17 cellular contexts compared by ENCODE assay signal in the genomic region with DNA sequence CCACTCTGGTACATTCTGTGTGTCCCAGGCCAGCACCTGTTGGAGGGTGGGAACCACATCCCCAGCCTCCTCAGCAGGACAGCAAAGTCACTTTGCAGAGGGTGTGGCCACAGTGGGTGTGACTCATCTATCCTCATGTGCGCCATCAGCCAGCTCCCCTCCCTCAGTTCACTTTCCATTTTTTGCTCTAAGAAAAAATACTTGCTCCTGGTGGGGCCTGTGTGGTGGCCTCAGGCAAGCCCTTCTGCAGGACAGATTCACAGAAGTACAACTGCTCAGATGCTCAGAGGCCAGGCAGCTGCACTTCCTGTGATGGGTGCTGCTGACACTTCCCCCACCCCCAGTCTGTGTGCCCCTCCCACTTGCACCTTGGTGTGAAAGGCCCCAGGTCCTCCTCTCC.
A peak's percentile ranks its signal among the peaks of the same experiment; 100 is the strongest.
DNase-seq lines count a peak whose midpoint lies in the region; ATAC-seq lines count a peak whose summit lies in the region.
"Had no signal": no experiment of that assay in that cellular context is flagged by ENCODE, and none has a peak within 500 bp of the region (broad histone marks: within the 10 kb centered on the region; RNA-seq: fewer than 3 reads in every experiment).

No MANE protein-coding gene starts in this region.

- no peaks in the 10 kb centered on the region for H3K9me3 ChIP-seq in Karpas-422 (ENCODE audit: low read length)
- H3K9me3 ChIP-seq: colonic mucosa, left lung, sigmoid colon had no signal

- H3K4me2 ChIP-seq in Karpas-422 (ENCODE audit: low read depth, low read length, poor library complexity, severe bottlenecking) = no peak overlapping the region
- H3K4me2 ChIP-seq: GM23338, KMS-11 had no signal

- peaks cover 4 to 11% of the 10 kb centered on the region in 2 donors for H3K4me1 Mint-ChIP-seq in natural killer cell treated with Interleukin-12 subunit alpha and Interleukin-12 subunit beta and Interleukin-15 and Interleukin-18, amount 100 ng/mL, for 72 hours (ENCODE audit: low read depth in 2 of 2)

- no peaks in the 10 kb centered on the region for H3K9me3 Mint-ChIP-seq in natural killer cell treated with Interleukin-12 subunit alpha and Interleukin-12 subunit beta and Interleukin-15 and Interleukin-18, amount 100 ng/mL, for 72 hours
- H3K9me3 Mint-ChIP-seq: activated CD4-positive, alpha-beta T cell treated with anti-CD3 and anti-CD28 coated beads, Interleukin-2, amount 10 ng/mL, durations not matched to agents 7 days and 5 days; activated T-helper 1 cell treated with anti-CD3 and anti-CD28 coated beads, Interleukin-12 subunit alpha, Interleukin-12 subunit beta, Interleukin-2, Interleukin-4 antibody, amounts not matched to agents 30 ng/mL and 10 ng/mL and 1 ng/mL, durations not matched to agents 14 hours and 24 hours and 36 hours had no signal

- H3K4me3 Mint-ChIP-seq in natural killer cell treated with Interleukin-12 subunit alpha and Interleukin-12 subunit beta and Interleukin-15 and Interleukin-18, amount 100 ng/mL, for 72 hours = no peak overlapping the region
- H3K4me3 Mint-ChIP-seq: activated CD4-positive, alpha-beta T cell treated with anti-CD3 and anti-CD28 coated beads, Interleukin-2, amount 10 ng/mL, durations not matched to agents 7 days and 5 days; activated T-helper 1 cell treated with anti-CD3 and anti-CD28 coated beads, Interleukin-12 subunit alpha, Interleukin-12 subunit beta, Interleukin-2, Interleukin-4 antibody, amounts not matched to agents 30 ng/mL and 10 ng/mL and 1 ng/mL, durations not matched to agents 14 hours and 24 hours and 36 hours; GM23338 had no signal

- no peaks in the 10 kb centered on the region for H4K20me1 ChIP-seq in Karpas-422 (ENCODE audit: insufficient read depth, low read depth, low read length)

- no peak overlapping the region for H3K4me3 ChIP-seq in Karpas-422 (ENCODE audit: low read length)
- H3K4me3 ChIP-seq: colonic mucosa, GM23338, left lung, sigmoid colon had no signal

- H3K27me3 ChIP-seq in Karpas-422 (ENCODE audit: low read length) = no peaks in the 10 kb centered on the region
- H3K27me3 ChIP-seq: colonic mucosa, left lung, sigmoid colon had no signal

- no peak overlapping the region for H3K9ac ChIP-seq in Karpas-422 (ENCODE audit: low read length)
- H3K9ac ChIP-seq: KMS-11 had no signal

- H3K36me3 Mint-ChIP-seq in natural killer cell treated with Interleukin-12 subunit alpha and Interleukin-12 subunit beta and Interleukin-15 and Interleukin-18, amount 100 ng/mL, for 72 hours = no peaks in the 10 kb centered on the region

- peak overlapping the region in 1 of 2 donors; percentile 37 for H3K27ac Mint-ChIP-seq in natural killer cell treated with Interleukin-12 subunit alpha and Interleukin-12 subunit beta and Interleukin-15 and Interleukin-18, amount 100 ng/mL, for 72 hours
- H3K27ac Mint-ChIP-seq: activated CD4-positive, alpha-beta T cell treated with anti-CD3 and anti-CD28 coated beads, Interleukin-2, amount 10 ng/mL, durations not matched to agents 7 days and 5 days; activated T-helper 1 cell treated with anti-CD3 and anti-CD28 coated beads, Interleukin-12 subunit alpha, Interleukin-12 subunit beta, Interleukin-2, Interleukin-4 antibody, amounts not matched to agents 30 ng/mL and 10 ng/mL and 1 ng/mL, durations not matched to agents 14 hours and 24 hours and 36 hours; GM23338 had no signal

- H3K27ac ChIP-seq in Karpas-422 (ENCODE audit: low read length) = no peak overlapping the region
- H3K27ac ChIP-seq: colonic mucosa, KMS-11, left lung had no signal

- H3K27me3 Mint-ChIP-seq in natural killer cell treated with Interleukin-12 subunit alpha and Interleukin-12 subunit beta and Interleukin-15 and Interleukin-18, amount 100 ng/mL, for 72 hours = peaks cover 7 to 12% of the 10 kb centered on the region in 2 donors
- H3K27me3 Mint-ChIP-seq: activated CD4-positive, alpha-beta T cell treated with anti-CD3 and anti-CD28 coated beads, Interleukin-2, amount 10 ng/mL, durations not matched to agents 7 days and 5 days had no signal

- peaks cover 10% of the 10 kb centered on the region; the same call in 1 of the 2 replicates for H3K4me1 ChIP-seq in Karpas-422 (ENCODE audit: low read length)
- H3K4me1 ChIP-seq: colonic mucosa had no signal

- no peaks in the 10 kb centered on the region for H3K9me2 ChIP-seq in Karpas-422 (replicated peaks; ENCODE audit: insufficient read depth, low read length)

- peak; percentile 54 for ATAC-seq in natural killer cell treated with Interleukin-12 subunit alpha and Interleukin-12 subunit beta and Interleukin-15 and Interleukin-18, amount 100 ng/mL, for 72 hours
- ATAC-seq in HG03097 (IDR thresholded peaks at IDR 0.05; ENCODE audit: low FRiP score, unreplicated experiment) = no peak

- peak; percentile 49 for DNase-seq in Daoy (ENCODE audit: low read depth)
- peak; percentile 62 for DNase-seq in Karpas-422
- peak; percentile 17 for DNase-seq in RPMI8226
- DNase-seq in natural killer cell treated with Interleukin-12 subunit alpha and Interleukin-12 subunit beta and Interleukin-15 and Interleukin-18, amount 100 ng/mL, for 72 hours (ENCODE audit: low spot score) = no peak
- DNase-seq in NCI-H1092 treated with DMSO at 0.1 percent for 48 hours (lab: John Stamatoyannopoulos, UW) = no peak
- no peak for DNase-seq in occipital lobe (lab: John Stamatoyannopoulos, UW)
- no peak for DNase-seq in G401 (ENCODE audit: low spot score)
- DNase-seq: activated CD4-positive, alpha-beta T cell treated with anti-CD3 and anti-CD28 coated beads, Interleukin-2, amount 10 ng/mL, durations not matched to agents 7 days and 5 days; colonic mucosa; left lung; NCI-H2107; stimulated activated naive CD4-positive, alpha-beta T cell had no signal

- H2AFZ ChIP-seq in Karpas-422 (ENCODE audit: low read length) = no peak overlapping the region

- in situ Hi-C loops in G401 (cut with HindIII; ENCODE audit: low sequenced_read_pairs) = loop anchor here (25.0 kb wide), 1 partner anchor 129 kb away; a partner anchor contains a TSS

- H3K79me2 ChIP-seq in Karpas-422 (ENCODE audit: low read length) = no peaks in the 10 kb centered on the region

- no peaks in the 10 kb centered on the region for H3K36me3 ChIP-seq in Karpas-422 (ENCODE audit: insufficient read depth, low read length)
- H3K36me3 ChIP-seq: colonic mucosa, left lung, sigmoid colon had no signal

Comparison
In these comparisons a context has a peak if more than half of its experiments do, and no peak if none do; other contexts are left out.
1. DNase-seq: peak in Daoy (single experiment), Karpas-422 (single experiment) and RPMI8226 (single experiment); none in natural killer cell treated with Interleukin-12 subunit alpha and Interleukin-12 subunit beta and Interleukin-15 and Interleukin-18, amount 100 ng/mL, for 72 hours (single experiment), NCI-H1092 treated with DMSO at 0.1 percent for 48 hours (single experiment), occipital lobe (single experiment) and G401 (single experiment).